ENCODE assay signal across 1 cellular context in the genomic region with DNA sequence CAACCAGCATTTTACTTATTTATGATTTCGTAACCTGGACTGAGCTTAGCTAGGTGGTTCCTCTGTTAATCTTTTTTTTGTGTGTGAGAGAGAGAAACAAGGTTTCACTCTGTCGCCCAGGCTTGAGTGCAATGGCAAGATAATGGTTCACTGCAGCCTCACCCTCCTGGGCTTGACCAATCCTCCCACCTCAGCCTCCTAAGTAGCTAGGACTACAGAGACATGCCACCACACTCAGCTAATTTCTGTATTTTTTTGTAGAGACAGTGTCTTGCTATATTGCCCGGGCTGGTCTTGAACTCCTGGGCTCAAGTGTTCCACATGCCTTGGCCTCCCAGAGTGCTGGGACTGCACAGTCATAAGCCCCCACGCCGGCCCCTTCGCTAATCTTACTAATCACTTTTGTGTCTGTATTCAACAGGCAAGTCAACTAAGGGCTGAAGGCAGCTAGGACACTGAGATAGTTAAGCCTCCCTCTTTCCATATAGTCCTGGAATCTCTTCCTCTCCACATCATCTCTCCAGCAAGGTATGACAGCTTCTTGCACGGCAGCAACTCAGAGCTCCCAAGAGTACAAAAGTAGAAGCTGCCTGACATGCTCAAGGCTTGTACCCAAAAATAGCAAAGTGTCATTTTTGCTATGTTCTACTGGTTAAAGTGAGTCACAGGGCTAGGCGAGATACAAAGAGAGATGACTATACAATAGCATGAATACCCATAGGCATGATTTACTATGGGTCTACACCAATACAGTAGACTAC.
TF ChIP-seq lines count a peak whose summit lies in the region.

No MANE protein-coding gene starts in this region.

TF ChIP-seq in IMR-90, 13 proteins besides CTCF, POLR2A, EP300 and RAD21:
- TF ChIP-seq SMC3 (IDR thresholded peaks at IDR 0.05; ENCODE audit: low read depth, low read length) (no peak), CEBPB (IDR thresholded peaks at IDR 0.05; ENCODE audit: low read depth, low read length) (0 out of 2 replicates have a peak, but pooled peaks have one; percentile 9), MAFK (IDR thresholded peaks at IDR 0.05; ENCODE audit: low read depth, low read length) (no peak)
